1 cellular context compared by ENCODE assay signal in the genomic region with DNA sequence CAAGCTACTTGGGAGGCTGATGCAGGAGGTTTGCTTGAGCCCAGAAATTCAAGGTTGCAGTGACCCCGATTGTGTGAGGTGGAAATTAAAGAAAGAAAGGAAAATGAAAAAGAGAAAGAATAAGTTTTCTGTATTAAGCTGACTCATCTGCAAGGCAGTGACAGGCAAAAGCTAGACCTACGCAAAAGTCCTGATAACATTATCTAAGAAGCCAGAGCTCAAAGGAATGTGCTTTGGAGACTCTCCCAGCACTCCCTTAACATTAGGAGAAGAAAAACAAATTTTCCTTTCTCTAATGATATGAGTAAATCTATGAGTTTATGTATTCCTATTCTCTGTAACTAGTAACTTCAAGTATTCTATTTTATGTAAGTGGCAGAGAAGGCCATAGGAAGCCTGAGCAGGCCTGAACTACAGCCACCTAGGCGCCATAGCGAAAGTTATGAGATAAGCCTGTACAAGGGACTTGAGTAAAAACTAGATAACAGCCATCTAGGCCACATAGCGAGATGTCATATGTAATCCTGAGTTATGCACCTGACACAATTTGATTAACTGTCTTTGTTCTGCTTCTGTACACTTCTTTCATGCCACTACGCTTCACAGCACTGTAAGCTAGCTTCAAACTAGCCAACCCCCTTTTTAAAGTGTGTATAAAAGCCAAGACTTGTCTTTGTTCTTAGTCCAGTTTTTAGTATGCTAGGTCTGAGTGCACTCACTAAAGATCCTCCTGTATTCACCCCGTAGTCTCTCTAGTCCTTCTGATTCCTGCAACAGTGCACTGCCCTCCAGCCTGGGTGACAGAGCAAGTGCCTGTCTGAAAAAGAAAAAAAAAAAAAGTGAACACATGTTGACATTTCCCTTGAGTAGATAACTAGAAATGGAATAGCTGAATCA.
TF ChIP-seq lines count a peak whose summit lies in the region.

No MANE protein-coding gene starts in this region.

TF ChIP-seq in K562, 482 proteins besides CTCF, POLR2A, EP300 and RAD21 (continued from another document and continues in another):
- TF ChIP-seq, protein P1, sequence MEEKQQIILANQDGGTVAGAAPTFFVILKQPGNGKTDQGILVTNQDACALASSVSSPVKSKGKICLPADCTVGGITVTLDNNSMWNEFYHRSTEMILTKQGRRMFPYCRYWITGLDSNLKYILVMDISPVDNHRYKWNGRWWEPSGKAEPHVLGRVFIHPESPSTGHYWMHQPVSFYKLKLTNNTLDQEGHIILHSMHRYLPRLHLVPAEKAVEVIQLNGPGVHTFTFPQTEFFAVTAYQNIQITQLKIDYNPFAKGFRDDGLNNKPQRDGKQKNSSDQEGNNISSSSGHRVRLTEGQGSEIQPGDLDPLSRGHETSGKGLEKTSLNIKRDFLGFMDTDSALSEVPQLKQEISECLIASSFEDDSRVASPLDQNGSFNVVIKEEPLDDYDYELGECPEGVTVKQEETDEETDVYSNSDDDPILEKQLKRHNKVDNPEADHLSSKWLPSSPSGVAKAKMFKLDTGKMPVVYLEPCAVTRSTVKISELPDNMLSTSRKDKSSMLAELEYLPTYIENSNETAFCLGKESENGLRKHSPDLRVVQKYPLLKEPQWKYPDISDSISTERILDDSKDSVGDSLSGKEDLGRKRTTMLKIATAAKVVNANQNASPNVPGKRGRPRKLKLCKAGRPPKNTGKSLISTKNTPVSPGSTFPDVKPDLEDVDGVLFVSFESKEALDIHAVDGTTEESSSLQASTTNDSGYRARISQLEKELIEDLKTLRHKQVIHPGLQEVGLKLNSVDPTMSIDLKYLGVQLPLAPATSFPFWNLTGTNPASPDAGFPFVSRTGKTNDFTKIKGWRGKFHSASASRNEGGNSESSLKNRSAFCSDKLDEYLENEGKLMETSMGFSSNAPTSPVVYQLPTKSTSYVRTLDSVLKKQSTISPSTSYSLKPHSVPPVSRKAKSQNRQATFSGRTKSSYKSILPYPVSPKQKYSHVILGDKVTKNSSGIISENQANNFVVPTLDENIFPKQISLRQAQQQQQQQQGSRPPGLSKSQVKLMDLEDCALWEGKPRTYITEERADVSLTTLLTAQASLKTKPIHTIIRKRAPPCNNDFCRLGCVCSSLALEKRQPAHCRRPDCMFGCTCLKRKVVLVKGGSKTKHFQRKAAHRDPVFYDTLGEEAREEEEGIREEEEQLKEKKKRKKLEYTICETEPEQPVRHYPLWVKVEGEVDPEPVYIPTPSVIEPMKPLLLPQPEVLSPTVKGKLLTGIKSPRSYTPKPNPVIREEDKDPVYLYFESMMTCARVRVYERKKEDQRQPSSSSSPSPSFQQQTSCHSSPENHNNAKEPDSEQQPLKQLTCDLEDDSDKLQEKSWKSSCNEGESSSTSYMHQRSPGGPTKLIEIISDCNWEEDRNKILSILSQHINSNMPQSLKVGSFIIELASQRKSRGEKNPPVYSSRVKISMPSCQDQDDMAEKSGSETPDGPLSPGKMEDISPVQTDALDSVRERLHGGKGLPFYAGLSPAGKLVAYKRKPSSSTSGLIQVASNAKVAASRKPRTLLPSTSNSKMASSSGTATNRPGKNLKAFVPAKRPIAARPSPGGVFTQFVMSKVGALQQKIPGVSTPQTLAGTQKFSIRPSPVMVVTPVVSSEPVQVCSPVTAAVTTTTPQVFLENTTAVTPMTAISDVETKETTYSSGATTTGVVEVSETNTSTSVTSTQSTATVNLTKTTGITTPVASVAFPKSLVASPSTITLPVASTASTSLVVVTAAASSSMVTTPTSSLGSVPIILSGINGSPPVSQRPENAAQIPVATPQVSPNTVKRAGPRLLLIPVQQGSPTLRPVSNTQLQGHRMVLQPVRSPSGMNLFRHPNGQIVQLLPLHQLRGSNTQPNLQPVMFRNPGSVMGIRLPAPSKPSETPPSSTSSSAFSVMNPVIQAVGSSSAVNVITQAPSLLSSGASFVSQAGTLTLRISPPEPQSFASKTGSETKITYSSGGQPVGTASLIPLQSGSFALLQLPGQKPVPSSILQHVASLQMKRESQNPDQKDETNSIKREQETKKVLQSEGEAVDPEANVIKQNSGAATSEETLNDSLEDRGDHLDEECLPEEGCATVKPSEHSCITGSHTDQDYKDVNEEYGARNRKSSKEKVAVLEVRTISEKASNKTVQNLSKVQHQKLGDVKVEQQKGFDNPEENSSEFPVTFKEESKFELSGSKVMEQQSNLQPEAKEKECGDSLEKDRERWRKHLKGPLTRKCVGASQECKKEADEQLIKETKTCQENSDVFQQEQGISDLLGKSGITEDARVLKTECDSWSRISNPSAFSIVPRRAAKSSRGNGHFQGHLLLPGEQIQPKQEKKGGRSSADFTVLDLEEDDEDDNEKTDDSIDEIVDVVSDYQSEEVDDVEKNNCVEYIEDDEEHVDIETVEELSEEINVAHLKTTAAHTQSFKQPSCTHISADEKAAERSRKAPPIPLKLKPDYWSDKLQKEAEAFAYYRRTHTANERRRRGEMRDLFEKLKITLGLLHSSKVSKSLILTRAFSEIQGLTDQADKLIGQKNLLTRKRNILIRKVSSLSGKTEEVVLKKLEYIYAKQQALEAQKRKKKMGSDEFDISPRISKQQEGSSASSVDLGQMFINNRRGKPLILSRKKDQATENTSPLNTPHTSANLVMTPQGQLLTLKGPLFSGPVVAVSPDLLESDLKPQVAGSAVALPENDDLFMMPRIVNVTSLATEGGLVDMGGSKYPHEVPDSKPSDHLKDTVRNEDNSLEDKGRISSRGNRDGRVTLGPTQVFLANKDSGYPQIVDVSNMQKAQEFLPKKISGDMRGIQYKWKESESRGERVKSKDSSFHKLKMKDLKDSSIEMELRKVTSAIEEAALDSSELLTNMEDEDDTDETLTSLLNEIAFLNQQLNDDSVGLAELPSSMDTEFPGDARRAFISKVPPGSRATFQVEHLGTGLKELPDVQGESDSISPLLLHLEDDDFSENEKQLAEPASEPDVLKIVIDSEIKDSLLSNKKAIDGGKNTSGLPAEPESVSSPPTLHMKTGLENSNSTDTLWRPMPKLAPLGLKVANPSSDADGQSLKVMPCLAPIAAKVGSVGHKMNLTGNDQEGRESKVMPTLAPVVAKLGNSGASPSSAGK (IDR thresholded peaks at IDR 0.05) = no peak
- TF ChIP-seq ZNF212 (CRISPR knock-in tag; IDR thresholded peaks at IDR 0.05) (no peak), SMAD3 (CRISPR knock-in tag; conservative IDR thresholded peaks at IDR 0.05) (no peak), HMG20A (CRISPR knock-in tag; conservative IDR thresholded peaks at IDR 0.05) (no peak), BRF1 (IDR thresholded peaks at IDR 0.05; ENCODE audit: borderline replicate concordance, extremely low read depth, insufficient read length) (no peak), RAD51 (IDR thresholded peaks at IDR 0.05; ENCODE audit: borderline replicate concordance, low read depth) (no peak), PRPF4 (IDR thresholded peaks at IDR 0.05; ENCODE audit: insufficient read depth, low read depth, low read length, poor library complexity, severe bottlenecking) (no peak), U2AF2 (optimal IDR thresholded peaks at IDR 0.05; ENCODE audit: low read depth, low read length) (no peak), HEY1 (CRISPR knock-in tag; IDR thresholded peaks at IDR 0.05; ENCODE audit: borderline replicate concordance) (no peak), NR4A1 (CRISPR knock-in tag; IDR thresholded peaks at IDR 0.05) (no peak), NR4A1 (tag; IDR thresholded peaks at IDR 0.05) (no peak; the same call in 1 of the 2 replicates), CBX3 (IDR thresholded peaks at IDR 0.05; ENCODE audit: borderline replicate concordance in 1 of 2, low read length in 2 of 2) (peak; percentile 95 to 100), SNRNP70 (optimal IDR thresholded peaks at IDR 0.05; ENCODE audit: low read depth, low read length) (no peak), ZNF77 (CRISPR knock-in tag; IDR thresholded peaks at IDR 0.05) (no peak)
- TF ChIP-seq, protein P2, sequence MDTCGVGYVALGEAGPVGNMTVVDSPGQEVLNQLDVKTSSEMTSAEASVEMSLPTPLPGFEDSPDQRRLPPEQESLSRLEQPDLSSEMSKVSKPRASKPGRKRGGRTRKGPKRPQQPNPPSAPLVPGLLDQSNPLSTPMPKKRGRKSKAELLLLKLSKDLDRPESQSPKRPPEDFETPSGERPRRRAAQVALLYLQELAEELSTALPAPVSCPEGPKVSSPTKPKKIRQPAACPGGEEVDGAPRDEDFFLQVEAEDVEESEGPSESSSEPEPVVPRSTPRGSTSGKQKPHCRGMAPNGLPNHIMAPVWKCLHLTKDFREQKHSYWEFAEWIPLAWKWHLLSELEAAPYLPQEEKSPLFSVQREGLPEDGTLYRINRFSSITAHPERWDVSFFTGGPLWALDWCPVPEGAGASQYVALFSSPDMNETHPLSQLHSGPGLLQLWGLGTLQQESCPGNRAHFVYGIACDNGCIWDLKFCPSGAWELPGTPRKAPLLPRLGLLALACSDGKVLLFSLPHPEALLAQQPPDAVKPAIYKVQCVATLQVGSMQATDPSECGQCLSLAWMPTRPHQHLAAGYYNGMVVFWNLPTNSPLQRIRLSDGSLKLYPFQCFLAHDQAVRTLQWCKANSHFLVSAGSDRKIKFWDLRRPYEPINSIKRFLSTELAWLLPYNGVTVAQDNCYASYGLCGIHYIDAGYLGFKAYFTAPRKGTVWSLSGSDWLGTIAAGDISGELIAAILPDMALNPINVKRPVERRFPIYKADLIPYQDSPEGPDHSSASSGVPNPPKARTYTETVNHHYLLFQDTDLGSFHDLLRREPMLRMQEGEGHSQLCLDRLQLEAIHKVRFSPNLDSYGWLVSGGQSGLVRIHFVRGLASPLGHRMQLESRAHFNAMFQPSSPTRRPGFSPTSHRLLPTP (IDR thresholded peaks at IDR 0.05; ENCODE audit: borderline replicate concordance, extremely low read depth, insufficient read length) = no peak
- TF ChIP-seq, protein P3, sequence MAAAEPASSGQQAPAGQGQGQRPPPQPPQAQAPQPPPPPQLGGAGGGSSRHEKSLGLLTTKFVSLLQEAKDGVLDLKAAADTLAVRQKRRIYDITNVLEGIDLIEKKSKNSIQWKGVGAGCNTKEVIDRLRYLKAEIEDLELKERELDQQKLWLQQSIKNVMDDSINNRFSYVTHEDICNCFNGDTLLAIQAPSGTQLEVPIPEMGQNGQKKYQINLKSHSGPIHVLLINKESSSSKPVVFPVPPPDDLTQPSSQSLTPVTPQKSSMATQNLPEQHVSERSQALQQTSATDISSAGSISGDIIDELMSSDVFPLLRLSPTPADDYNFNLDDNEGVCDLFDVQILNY (CRISPR knock-in tag; IDR thresholded peaks at IDR 0.05) = no peak
- TF ChIP-seq, protein P4, sequence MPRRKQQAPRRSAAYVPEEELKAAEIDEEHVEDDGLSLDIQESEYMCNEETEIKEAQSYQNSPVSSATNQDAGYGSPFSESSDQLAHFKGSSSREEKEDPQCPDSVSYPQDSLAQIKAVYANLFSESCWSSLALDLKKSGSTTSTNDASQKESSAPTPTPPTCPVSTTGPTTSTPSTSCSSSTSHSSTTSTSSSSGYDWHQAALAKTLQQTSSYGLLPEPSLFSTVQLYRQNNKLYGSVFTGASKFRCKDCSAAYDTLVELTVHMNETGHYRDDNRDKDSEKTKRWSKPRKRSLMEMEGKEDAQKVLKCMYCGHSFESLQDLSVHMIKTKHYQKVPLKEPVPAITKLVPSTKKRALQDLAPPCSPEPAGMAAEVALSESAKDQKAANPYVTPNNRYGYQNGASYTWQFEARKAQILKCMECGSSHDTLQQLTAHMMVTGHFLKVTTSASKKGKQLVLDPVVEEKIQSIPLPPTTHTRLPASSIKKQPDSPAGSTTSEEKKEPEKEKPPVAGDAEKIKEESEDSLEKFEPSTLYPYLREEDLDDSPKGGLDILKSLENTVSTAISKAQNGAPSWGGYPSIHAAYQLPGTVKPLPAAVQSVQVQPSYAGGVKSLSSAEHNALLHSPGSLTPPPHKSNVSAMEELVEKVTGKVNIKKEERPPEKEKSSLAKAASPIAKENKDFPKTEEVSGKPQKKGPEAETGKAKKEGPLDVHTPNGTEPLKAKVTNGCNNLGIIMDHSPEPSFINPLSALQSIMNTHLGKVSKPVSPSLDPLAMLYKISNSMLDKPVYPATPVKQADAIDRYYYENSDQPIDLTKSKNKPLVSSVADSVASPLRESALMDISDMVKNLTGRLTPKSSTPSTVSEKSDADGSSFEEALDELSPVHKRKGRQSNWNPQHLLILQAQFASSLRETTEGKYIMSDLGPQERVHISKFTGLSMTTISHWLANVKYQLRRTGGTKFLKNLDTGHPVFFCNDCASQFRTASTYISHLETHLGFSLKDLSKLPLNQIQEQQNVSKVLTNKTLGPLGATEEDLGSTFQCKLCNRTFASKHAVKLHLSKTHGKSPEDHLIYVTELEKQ (CRISPR knock-in tag; IDR thresholded peaks at IDR 0.05) = no peak
- TF ChIP-seq, protein P5, sequence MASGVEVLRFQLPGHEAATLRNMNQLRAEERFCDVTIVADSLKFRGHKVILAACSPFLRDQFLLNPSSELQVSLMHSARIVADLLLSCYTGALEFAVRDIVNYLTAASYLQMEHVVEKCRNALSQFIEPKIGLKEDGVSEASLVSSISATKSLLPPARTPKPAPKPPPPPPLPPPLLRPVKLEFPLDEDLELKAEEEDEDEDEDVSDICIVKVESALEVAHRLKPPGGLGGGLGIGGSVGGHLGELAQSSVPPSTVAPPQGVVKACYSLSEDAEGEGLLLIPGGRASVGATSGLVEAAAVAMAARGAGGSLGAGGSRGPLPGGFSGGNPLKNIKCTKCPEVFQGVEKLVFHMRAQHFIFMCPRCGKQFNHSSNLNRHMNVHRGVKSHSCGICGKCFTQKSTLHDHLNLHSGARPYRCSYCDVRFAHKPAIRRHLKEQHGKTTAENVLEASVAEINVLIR (CRISPR knock-in tag; IDR thresholded peaks at IDR 0.05) = no peak
- TF ChIP-seq, protein P6, sequence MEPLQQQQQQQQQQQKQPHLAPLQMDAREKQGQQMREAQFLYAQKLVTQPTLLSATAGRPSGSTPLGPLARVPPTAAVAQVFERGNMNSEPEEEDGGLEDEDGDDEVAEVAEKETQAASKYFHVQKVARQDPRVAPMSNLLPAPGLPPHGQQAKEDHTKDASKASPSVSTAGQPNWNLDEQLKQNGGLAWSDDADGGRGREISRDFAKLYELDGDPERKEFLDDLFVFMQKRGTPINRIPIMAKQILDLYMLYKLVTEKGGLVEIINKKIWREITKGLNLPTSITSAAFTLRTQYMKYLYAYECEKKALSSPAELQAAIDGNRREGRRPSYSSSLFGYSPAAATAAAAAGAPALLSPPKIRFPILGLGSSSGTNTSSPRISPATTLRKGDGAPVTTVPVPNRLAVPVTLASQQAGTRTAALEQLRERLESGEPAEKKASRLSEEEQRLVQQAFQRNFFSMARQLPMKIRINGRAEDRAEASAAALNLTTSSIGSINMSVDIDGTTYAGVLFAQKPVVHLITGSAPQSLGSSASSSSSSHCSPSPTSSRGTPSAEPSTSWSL (CRISPR knock-in tag; IDR thresholded peaks at IDR 0.05; ENCODE audit: borderline replicate concordance) = no peak
- TF ChIP-seq, protein P7, sequence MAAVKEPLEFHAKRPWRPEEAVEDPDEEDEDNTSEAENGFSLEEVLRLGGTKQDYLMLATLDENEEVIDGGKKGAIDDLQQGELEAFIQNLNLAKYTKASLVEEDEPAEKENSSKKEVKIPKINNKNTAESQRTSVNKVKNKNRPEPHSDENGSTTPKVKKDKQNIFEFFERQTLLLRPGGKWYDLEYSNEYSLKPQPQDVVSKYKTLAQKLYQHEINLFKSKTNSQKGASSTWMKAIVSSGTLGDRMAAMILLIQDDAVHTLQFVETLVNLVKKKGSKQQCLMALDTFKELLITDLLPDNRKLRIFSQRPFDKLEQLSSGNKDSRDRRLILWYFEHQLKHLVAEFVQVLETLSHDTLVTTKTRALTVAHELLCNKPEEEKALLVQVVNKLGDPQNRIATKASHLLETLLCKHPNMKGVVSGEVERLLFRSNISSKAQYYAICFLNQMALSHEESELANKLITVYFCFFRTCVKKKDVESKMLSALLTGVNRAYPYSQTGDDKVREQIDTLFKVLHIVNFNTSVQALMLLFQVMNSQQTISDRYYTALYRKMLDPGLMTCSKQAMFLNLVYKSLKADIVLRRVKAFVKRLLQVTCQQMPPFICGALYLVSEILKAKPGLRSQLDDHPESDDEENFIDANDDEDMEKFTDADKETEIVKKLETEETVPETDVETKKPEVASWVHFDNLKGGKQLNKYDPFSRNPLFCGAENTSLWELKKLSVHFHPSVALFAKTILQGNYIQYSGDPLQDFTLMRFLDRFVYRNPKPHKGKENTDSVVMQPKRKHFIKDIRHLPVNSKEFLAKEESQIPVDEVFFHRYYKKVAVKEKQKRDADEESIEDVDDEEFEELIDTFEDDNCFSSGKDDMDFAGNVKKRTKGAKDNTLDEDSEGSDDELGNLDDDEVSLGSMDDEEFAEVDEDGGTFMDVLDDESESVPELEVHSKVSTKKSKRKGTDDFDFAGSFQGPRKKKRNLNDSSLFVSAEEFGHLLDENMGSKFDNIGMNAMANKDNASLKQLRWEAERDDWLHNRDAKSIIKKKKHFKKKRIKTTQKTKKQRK (IDR thresholded peaks at IDR 0.05; ENCODE audit: borderline replicate concordance, low read depth, low read length) = peak; percentile 79; the same call in 1 of the 2 replicates
